ENCODE assay signal across 8 cellular contexts in the genomic region with DNA sequence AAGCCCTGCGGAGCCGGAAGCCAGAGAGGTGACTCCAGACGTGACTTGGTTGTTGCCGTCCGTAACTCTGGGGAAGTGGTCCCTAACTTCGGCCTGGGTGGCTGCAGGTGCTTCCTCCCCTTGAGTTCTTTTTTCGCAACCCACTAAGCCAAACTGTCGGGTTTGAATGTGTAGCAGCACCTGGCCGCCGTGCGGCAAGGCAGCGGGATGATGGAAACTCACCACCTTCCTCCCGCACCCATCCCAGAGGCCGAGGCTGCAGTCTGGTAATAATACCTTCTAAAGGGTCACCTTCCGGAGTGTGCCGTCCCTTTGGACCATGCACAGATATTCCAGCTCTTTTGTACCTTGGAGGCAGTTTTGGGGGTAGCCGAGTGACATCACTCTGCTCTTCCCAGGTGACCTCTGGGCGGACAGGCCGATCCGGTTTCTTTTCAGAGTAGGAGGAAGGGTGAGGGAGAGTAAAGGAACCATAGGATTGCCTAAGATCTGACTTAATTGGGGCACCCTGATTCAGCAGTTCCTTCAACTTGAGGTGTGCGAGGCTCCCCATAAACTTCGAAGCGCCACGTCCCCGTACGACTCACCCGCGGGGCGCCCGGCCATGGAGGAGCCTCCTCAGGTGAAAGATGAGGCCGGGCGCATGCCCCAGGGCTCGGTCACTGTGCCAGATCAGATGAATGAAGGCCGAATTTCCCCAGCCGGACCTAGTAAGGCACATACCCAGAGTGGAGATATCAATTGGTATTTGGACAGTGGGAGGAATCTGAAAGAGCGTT. TPM values are rescaled to one million over a fixed set of nuclear protein-coding genes. Genes with fewer than 3 reads are reported as not detected.
DNase-seq lines count a peak whose midpoint lies in the region; ATAC-seq and TF ChIP-seq lines count a peak whose summit lies in the region.

No MANE protein-coding gene starts in this region.

- BruUV-seq in Calu3 (replicated peaks; lab: Mats Ljungman, UMichigan): no TSS peak

- peaks cover 1% of the 10 kb centered on the region for H3K9me3 Mint-ChIP-seq in Calu3 (ENCODE audit: low read depth, unreplicated experiment)

- 19 to 20% methylated on average over 35 to 36 of the region's 36 CpGs for WGBS in heart right ventricle, 2 donors

- peak overlapping the region; percentile 89 for H3K4me3 Mint-ChIP-seq in Calu3 (ENCODE audit: low read depth, unreplicated experiment)

- H3K27me3 ChIP-seq in heart right ventricle: peaks cover 0 to 55% (median 19%) of the 10 kb centered on the region in 7 donors

- intact Hi-C loops in Calu3 (cut with micrococcal nuclease; ENCODE audit: unreplicated experiment) (loop anchor here (2.0 to 10.0 kb wide), 6 partner anchors 58 to 250 kb away; no protein-coding TSS in a partner anchor), heart right ventricle (cut with DNase I) (loop anchor here in 2 of 10 donors (10.0 kb wide), 3 partner anchors 50 to 170 kb away; no protein-coding TSS in a partner anchor)

- peaks cover 54% of the 10 kb centered on the region for H3K36me3 Mint-ChIP-seq in Calu3 (ENCODE audit: insufficient read depth, unreplicated experiment)

- peak overlapping the region; percentile 54 to 71 (median 64) for H3K4me3 ChIP-seq in heart right ventricle

- TF ChIP-seq CTCF in Calu3 (IDR thresholded peaks at IDR 0.05; ENCODE audit: unreplicated experiment) (no peak), heart right ventricle (IDR thresholded peaks at IDR 0.05) (no peak)

- ATAC-seq in GM21526 (IDR thresholded peaks at IDR 0.05; ENCODE audit: low FRiP score, unreplicated experiment): peak; percentile 67
- ATAC-seq in SK-N-SH treated with all-trans-retinoic acid at 6 μM for 48 hours: peak; percentile 7; the same call in 2 of the 3 replicates
- peak in 4 of 8 donors; percentile 2 to 30 (median 25) for ATAC-seq in heart right ventricle

- no peaks in the 10 kb centered on the region for H3K27me3 Mint-ChIP-seq in Calu3 (ENCODE audit: unreplicated experiment)

- peak overlapping the region in 8 of 10 donors; percentile 1 to 75 (median 46) for H3K27ac ChIP-seq in heart right ventricle
- peak overlapping the region; percentile 81 for H3K27ac ChIP-seq in substantia nigra (ENCODE audit: low read depth, low read length, poor library complexity, severe bottlenecking)

- CTCF ChIA-PET in Calu3 (lab: Charles Lee): no interaction called here

- DNase-seq in Calu3: peak; percentile 47
- DNase-seq in heart right ventricle: no peak
- peak in 10 of 49 donors; percentile 3 to 64 (median 14) for DNase-seq in substantia nigra (lab: John Stamatoyannopoulos, UW)
- no peak for DNase-seq in stimulated activated CD4-positive, alpha-beta T cell treated with anti-CD3 and anti-CD28 coated beads, Interleukin-4, amount 100 ng/mL, for 4 hours
- no peak for DNase-seq in activated CD8-positive, alpha-beta memory T cell treated with anti-CD3 and anti-CD28 coated beads for 24 hours
- no peak for DNase-seq in NCI-H774 (lab: John Stamatoyannopoulos, UW)

- peaks cover 0 to 12% (median 0%) of the 10 kb centered on the region in 9 donors for H3K4me1 ChIP-seq in heart right ventricle

- peaks cover 22% of the 10 kb centered on the region for H3K4me1 Mint-ChIP-seq in Calu3 (ENCODE audit: low read depth, unreplicated experiment)

- no peaks in the 10 kb centered on the region for H3K36me3 ChIP-seq in heart right ventricle

- no peaks in the 10 kb centered on the region for H3K9me3 ChIP-seq in heart right ventricle

- H3K27ac Mint-ChIP-seq in Calu3 (ENCODE audit: unreplicated experiment): peak overlapping the region; percentile 77

TF ChIP-seq in SK-N-SH treated with all-trans-retinoic acid at 6 μM for 48 hours, 23 proteins besides CTCF, POLR2A, EP300 and RAD21:
- TF ChIP-seq ZNF565 (CRISPR knock-in tag; conservative IDR thresholded peaks at IDR 0.05; ENCODE audit: low read depth) (no peak), ZFP30 (CRISPR knock-in tag; IDR thresholded peaks at IDR 0.05) (no peak), ZNF8 (CRISPR knock-in tag; IDR thresholded peaks at IDR 0.05) (no peak), CSDC2 (CRISPR knock-in tag; IDR thresholded peaks at IDR 0.05) (no peak), PPARA (CRISPR knock-in tag; IDR thresholded peaks at IDR 0.05; ENCODE audit: borderline replicate concordance) (no peak), BACH2 (CRISPR knock-in tag; IDR thresholded peaks at IDR 0.05; ENCODE audit: borderline replicate concordance) (no peak), ISL1 (CRISPR knock-in tag; IDR thresholded peaks at IDR 0.05) (no peak), ESRRG (CRISPR knock-in tag; IDR thresholded peaks at IDR 0.05) (no peak), RARB (CRISPR knock-in tag; IDR thresholded peaks at IDR 0.05) (no peak)
- TF ChIP-seq, protein P1, sequence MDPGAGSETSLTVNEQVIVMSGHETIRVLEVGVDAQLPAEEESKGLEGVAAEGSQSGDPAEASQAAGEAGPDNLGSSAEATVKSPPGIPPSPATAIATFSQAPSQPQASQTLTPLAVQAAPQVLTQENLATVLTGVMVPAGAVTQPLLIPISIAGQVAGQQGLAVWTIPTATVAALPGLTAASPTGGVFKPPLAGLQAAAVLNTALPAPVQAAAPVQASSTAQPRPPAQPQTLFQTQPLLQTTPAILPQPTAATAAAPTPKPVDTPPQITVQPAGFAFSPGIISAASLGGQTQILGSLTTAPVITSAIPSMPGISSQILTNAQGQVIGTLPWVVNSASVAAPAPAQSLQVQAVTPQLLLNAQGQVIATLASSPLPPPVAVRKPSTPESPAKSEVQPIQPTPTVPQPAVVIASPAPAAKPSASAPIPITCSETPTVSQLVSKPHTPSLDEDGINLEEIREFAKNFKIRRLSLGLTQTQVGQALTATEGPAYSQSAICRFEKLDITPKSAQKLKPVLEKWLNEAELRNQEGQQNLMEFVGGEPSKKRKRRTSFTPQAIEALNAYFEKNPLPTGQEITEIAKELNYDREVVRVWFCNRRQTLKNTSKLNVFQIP (CRISPR knock-in tag; IDR thresholded peaks at IDR 0.05; ENCODE audit: borderline replicate concordance, low read depth): no peak

RNA-seq across cellular contexts. Expression of a gene that starts 1.0 kb away (rescaled TPM):
- total RNA-seq in Calu3 (2022) (38.0 and 39.2 TPM in 2 replicates), heart right ventricle (10 to 100 TPM in 7 of 10 donors, 1 to 10 TPM in 3; 5.0 to 29.5 (median 15.2) TPM)
- polyA plus RNA-seq in heart right ventricle: 1 to 10 TPM; 2.5 to 9.7 TPM
